35 cellular contexts compared by ENCODE assay signal in genomic region chr10:129272859-129273258, GRCh38.
"Had no signal": no experiment of that assay in that cellular context is flagged by ENCODE, and none has a peak within 500 bp of the region (broad histone marks: within the 10 kb centered on the region; RNA-seq: fewer than 3 reads in every experiment).

No MANE protein-coding gene starts in this region.

- ATAC-seq: activated naive CD4-positive, alpha-beta T cell treated with anti-CD3 and anti-CD28 coated beads, Interleukin-2, amount 50 U/mL, for 72 hours; activated naive CD8-positive, alpha-beta T cell treated with anti-CD3 and anti-CD28 coated beads, Interleukin-2, amount 50 U/mL, for 24 hours; activated T-cell treated with anti-CD3 and anti-CD28 coated beads, Interleukin-2, amount 50 U/mL, for 4 hours; activated T-cell treated with anti-CD3 and anti-CD28 coated beads, Interleukin-2, amount 50 U/mL, for 72 hours; activated T-helper 17 cell treated with anti-CD3 and anti-CD28 coated beads, Interleukin-2, amount 50 U/mL, for 72 hours; body of pancreas had no signal

- DNase-seq: activated effector memory CD4-positive, alpha-beta T cell treated with anti-CD3 and anti-CD28 coated beads, Interleukin-2, amount 50 U/mL, for 16 hours; activated effector memory CD4-positive, alpha-beta T cell treated with Interleukin-2 at 50 U/mL for 16 hours; activated gamma-delta T cell; activated gamma-delta T cell treated with Interleukin-2 at 50 U/mL for 16 hours; activated naive CD4-positive, alpha-beta T cell; activated naive CD4-positive, alpha-beta T cell treated with anti-CD3 and anti-CD28 coated beads for 36 hours; activated naive CD4-positive, alpha-beta T cell treated with anti-CD3 and anti-CD28 coated beads, Interleukin-2, amount 10 ng/mL, durations not matched to agents 7 days and 5 days; activated naive CD4-positive, alpha-beta T cell treated with anti-CD3 and anti-CD28 coated beads, Interleukin-2, amount 50 U/mL, for 16 hours; activated naive CD4-positive, alpha-beta T cell treated with Interleukin-2 at 50 U/mL for 16 hours; activated naive CD8-positive, alpha-beta T cell treated with anti-CD3 and anti-CD28 coated beads for 36 hours; activated naive CD8-positive, alpha-beta T cell treated with anti-CD3 and anti-CD28 coated beads, Interleukin-2, amount 10 ng/mL, durations not matched to agents 7 days and 5 days; activated naive CD8-positive, alpha-beta T cell treated with anti-CD3 and anti-CD28 coated beads, Interleukin-2, amount 50 U/mL, for 24 hours; activated T-cell treated with anti-CD3 and anti-CD28 coated beads, Interleukin-2, amount 50 U/mL, for 1 hour; activated T-cell treated with anti-CD3 and anti-CD28 coated beads, Interleukin-2, amount 50 U/mL, for 24 hours; activated T-cell treated with anti-CD3 and anti-CD28 coated beads, Interleukin-2, amount 50 U/mL, for 4 hours; activated T-cell treated with anti-CD3 and anti-CD28 coated beads, Interleukin-2, amount 50 U/mL, for 48 hours; activated T-cell treated with anti-CD3 and anti-CD28 coated beads, Interleukin-2, amount 50 U/mL, for 72 hours; adrenal gland; amniotic stem cell; amygdala; anterior cingulate cortex; aorta; body of pancreas; brain microvascular endothelial cell; caudate nucleus; central memory CD4-positive, alpha-beta T cell; cerebellar nuclear complex had no signal

- H3K9me3 Mint-ChIP-seq: activated naive CD4-positive, alpha-beta T cell treated with anti-CD3 and anti-CD28 coated beads for 36 hours; activated naive CD4-positive, alpha-beta T cell treated with anti-CD3 and anti-CD28 coated beads, Interleukin-2, amount 10 ng/mL, durations not matched to agents 7 days and 5 days; activated naive CD4-positive, alpha-beta T cell treated with anti-CD3 and anti-CD28 coated beads, Interleukin-2, amount 50 U/mL, for 24 hours; activated naive CD4-positive, alpha-beta T cell treated with anti-CD3 and anti-CD28 coated beads, Interleukin-2, amount 50 U/mL, for 72 hours; activated naive CD8-positive, alpha-beta T cell treated with anti-CD3 and anti-CD28 coated beads for 36 hours; activated naive CD8-positive, alpha-beta T cell treated with anti-CD3 and anti-CD28 coated beads, Interleukin-2, amount 10 ng/mL, durations not matched to agents 7 days and 5 days; activated naive CD8-positive, alpha-beta T cell treated with anti-CD3 and anti-CD28 coated beads, Interleukin-2, amount 50 U/mL, for 24 hours; activated T-cell treated with anti-CD3 and anti-CD28 coated beads, Interleukin-2, amount 50 U/mL, for 4 hours; activated T-cell treated with anti-CD3 and anti-CD28 coated beads, Interleukin-2, amount 50 U/mL, for 72 hours; activated T-helper 1 cell treated with anti-CD3 and anti-CD28 coated beads, Interleukin-12 subunit alpha, Interleukin-12 subunit beta, Interleukin-2, Interleukin-4 antibody, amounts not matched to agents 30 ng/mL and 10 ng/mL and 1 ng/mL, durations not matched to agents 14 hours and 24 hours and 36 hours; activated T-helper 2 cell treated with anti-CD3 and anti-CD28 coated beads, Interferon-gamma antibody, Interleukin-2, Interleukin-4, amounts not matched to agents 10 μg/mL and 5 μg/mL and 100 μg/mL, durations not matched to agents 14 hours and 24 hours and 36 hours; brain; central memory CD8-positive, alpha-beta T cell had no signal

- H3K36me3 Mint-ChIP-seq: activated naive CD4-positive, alpha-beta T cell treated with anti-CD3 and anti-CD28 coated beads, Interleukin-2, amount 10 ng/mL, durations not matched to agents 7 days and 5 days; activated naive CD4-positive, alpha-beta T cell treated with anti-CD3 and anti-CD28 coated beads, Interleukin-2, amount 50 U/mL, for 24 hours; activated naive CD4-positive, alpha-beta T cell treated with anti-CD3 and anti-CD28 coated beads, Interleukin-2, amount 50 U/mL, for 72 hours; activated naive CD8-positive, alpha-beta T cell; activated naive CD8-positive, alpha-beta T cell treated with anti-CD3 and anti-CD28 coated beads for 36 hours; activated naive CD8-positive, alpha-beta T cell treated with anti-CD3 and anti-CD28 coated beads, Interleukin-2, amount 10 ng/mL, durations not matched to agents 7 days and 5 days; brain had no signal

- H3K4me1 Mint-ChIP-seq: activated naive CD4-positive, alpha-beta T cell treated with anti-CD3 and anti-CD28 coated beads, Interleukin-2, amount 10 ng/mL, durations not matched to agents 7 days and 5 days; activated T-helper 17 cell treated with anti-CD3 and anti-CD28 coated beads, Interleukin-2, amount 50 U/mL, for 72 hours; central memory CD8-positive, alpha-beta T cell had no signal

- H3K27ac Mint-ChIP-seq: activated naive CD4-positive, alpha-beta T cell treated with anti-CD3 and anti-CD28 coated beads for 36 hours; activated naive CD4-positive, alpha-beta T cell treated with anti-CD3 and anti-CD28 coated beads, Interleukin-2, amount 10 ng/mL, durations not matched to agents 7 days and 5 days; activated naive CD4-positive, alpha-beta T cell treated with anti-CD3 and anti-CD28 coated beads, Interleukin-2, amount 50 U/mL, for 24 hours; activated naive CD4-positive, alpha-beta T cell treated with anti-CD3 and anti-CD28 coated beads, Interleukin-2, amount 50 U/mL, for 72 hours; activated naive CD8-positive, alpha-beta T cell; activated naive CD8-positive, alpha-beta T cell treated with anti-CD3 and anti-CD28 coated beads for 36 hours; activated naive CD8-positive, alpha-beta T cell treated with anti-CD3 and anti-CD28 coated beads, Interleukin-2, amount 10 ng/mL, durations not matched to agents 7 days and 5 days; activated naive CD8-positive, alpha-beta T cell treated with anti-CD3 and anti-CD28 coated beads, Interleukin-2, amount 50 U/mL, for 24 hours; activated T-cell treated with anti-CD3 and anti-CD28 coated beads, Interleukin-2, amount 50 U/mL, for 24 hours; activated T-cell treated with anti-CD3 and anti-CD28 coated beads, Interleukin-2, amount 50 U/mL, for 72 hours; activated T-helper 1 cell treated with anti-CD3 and anti-CD28 coated beads, Interleukin-12 subunit alpha, Interleukin-12 subunit beta, Interleukin-2, Interleukin-4 antibody, amounts not matched to agents 30 ng/mL and 10 ng/mL and 1 ng/mL, durations not matched to agents 14 hours and 24 hours and 36 hours; activated T-helper 17 cell treated with anti-CD3 and anti-CD28 coated beads, Interleukin-2, amount 50 U/mL, for 72 hours; activated T-helper 2 cell treated with anti-CD3 and anti-CD28 coated beads, Interferon-gamma antibody, Interleukin-2, Interleukin-4, amounts not matched to agents 10 μg/mL and 5 μg/mL and 100 μg/mL, durations not matched to agents 14 hours and 24 hours and 36 hours; brain had no signal

- H3K4me3 Mint-ChIP-seq: activated naive CD4-positive, alpha-beta T cell treated with anti-CD3 and anti-CD28 coated beads for 36 hours; activated naive CD4-positive, alpha-beta T cell treated with anti-CD3 and anti-CD28 coated beads, Interleukin-2, amount 10 ng/mL, durations not matched to agents 7 days and 5 days; activated naive CD4-positive, alpha-beta T cell treated with anti-CD3 and anti-CD28 coated beads, Interleukin-2, amount 50 U/mL, for 24 hours; activated naive CD8-positive, alpha-beta T cell; activated naive CD8-positive, alpha-beta T cell treated with anti-CD3 and anti-CD28 coated beads for 36 hours; activated naive CD8-positive, alpha-beta T cell treated with anti-CD3 and anti-CD28 coated beads, Interleukin-2, amount 10 ng/mL, durations not matched to agents 7 days and 5 days; activated naive CD8-positive, alpha-beta T cell treated with anti-CD3 and anti-CD28 coated beads, Interleukin-2, amount 50 U/mL, for 24 hours; activated T-cell treated with anti-CD3 and anti-CD28 coated beads, Interleukin-2, amount 50 U/mL, for 24 hours; activated T-cell treated with anti-CD3 and anti-CD28 coated beads, Interleukin-2, amount 50 U/mL, for 4 hours; activated T-cell treated with anti-CD3 and anti-CD28 coated beads, Interleukin-2, amount 50 U/mL, for 72 hours; activated T-helper 1 cell treated with anti-CD3 and anti-CD28 coated beads, Interleukin-12 subunit alpha, Interleukin-12 subunit beta, Interleukin-2, Interleukin-4 antibody, amounts not matched to agents 30 ng/mL and 10 ng/mL and 1 ng/mL, durations not matched to agents 14 hours and 24 hours and 36 hours; activated T-helper 17 cell treated with anti-CD3 and anti-CD28 coated beads, Interleukin-2, amount 50 U/mL, for 72 hours; brain; central memory CD8-positive, alpha-beta T cell had no signal
